Comparison of ENCODE assay signal across 29 cellular contexts in the genomic region with DNA sequence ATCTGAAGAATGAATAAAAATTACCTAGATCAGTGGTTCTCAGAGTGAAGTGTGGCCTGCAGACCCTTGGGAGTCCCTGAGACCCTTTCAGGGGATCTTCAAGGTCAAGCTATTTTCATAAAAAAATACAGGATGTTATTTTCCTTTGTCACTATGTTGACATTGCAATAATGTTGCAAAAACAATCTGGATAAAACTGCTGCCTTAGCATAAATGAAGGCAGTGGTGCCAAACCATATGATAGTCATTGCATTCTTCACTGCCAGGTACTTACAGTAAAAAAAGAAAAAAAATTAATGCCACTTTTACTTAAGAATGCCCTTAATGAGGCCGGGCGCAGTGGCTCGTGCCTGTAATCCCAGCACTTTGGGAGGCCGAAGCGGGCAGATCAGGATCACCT. TPM values are rescaled to one million over a fixed set of nuclear protein-coding genes. Genes with fewer than 3 reads are reported as not detected.
DNase-seq lines count a peak whose midpoint lies in the region; ATAC-seq, FAIRE-seq and TF ChIP-seq lines count a peak whose summit lies in the region.
"Had no signal": no experiment of that assay in that cellular context is flagged by ENCODE, and none has a peak within 500 bp of the region (broad histone marks: within the 10 kb centered on the region; RNA-seq: fewer than 3 reads in every experiment).

No MANE protein-coding gene starts in this region.

- TF ChIP-seq EP300 in H1 (IDR thresholded peaks at IDR 0.05; ENCODE audit: borderline replicate concordance in 1 of 2, low read depth in 2 of 2, low read length in 2 of 2) = no peak

- H3K9ac ChIP-seq in IMR-90 (ENCODE audit: low read depth, low read length) = no peak overlapping the region
- H3K9ac ChIP-seq in H1 (replicated peaks in 1 of 4; ENCODE audit: extremely low read depth in 1 of 4, low read depth in 3 of 4, low read length in 3 of 4) = no peak overlapping the region
- H3K9ac ChIP-seq: GM23248 had no signal

- H3K4me2 ChIP-seq in IMR-90 (ENCODE audit: low read depth, low read length) = no peak overlapping the region
- 0 out of 4 replicates have a peak overlapping the region, but pooled peaks have one; percentile 4 to 6 for H3K4me2 ChIP-seq in H1 (ENCODE audit: insufficient read depth in 1 of 2, low read depth in 2 of 2, low read length in 2 of 2)

- H2AFZ ChIP-seq in IMR-90 (replicated peaks; ENCODE audit: low read length, poor library complexity) (no peak overlapping the region), H1 (ENCODE audit: low read length) (no peak overlapping the region; the same call in 1 of the 2 replicates)
- H2AFZ ChIP-seq: GM23248 had no signal

- no peak overlapping the region for H3K27ac Mint-ChIP-seq in natural killer cell treated with Interleukin-12 subunit alpha and Interleukin-12 subunit beta and Interleukin-15 and Interleukin-18, amount 100 ng/mL, for 72 hours
- H3K27ac Mint-ChIP-seq in natural killer cell = no peak overlapping the region
- H3K27ac Mint-ChIP-seq: nephron progenitor cell, progenitor cell of endocrine pancreas had no signal

- no peaks in the 10 kb centered on the region for H3K23me2 ChIP-seq in H1 (ENCODE audit: low read depth, low read length)

- no peak for ATAC-seq in natural killer cell treated with Interleukin-12 subunit alpha and Interleukin-12 subunit beta and Interleukin-15 and Interleukin-18, amount 100 ng/mL, for 72 hours
- ATAC-seq in natural killer cell (no peak), IMR-90 (ENCODE audit: low read depth) (no peak), HG03280 (IDR thresholded peaks at IDR 0.05; ENCODE audit: unreplicated experiment) (no peak)
- ATAC-seq: left lung; stimulated activated naive CD8-positive, alpha-beta T cell treated with anti-CD3 and anti-CD28 coated beads, Interleukin-15, amount 100 ng/mL, for 72 hours had no signal

- H4K8ac ChIP-seq in IMR-90 (ENCODE audit: low read depth in 2 of 2, low read length in 2 of 2) (no peak overlapping the region), H1 (ENCODE audit: extremely low read depth, insufficient read depth, low read length) (no peak overlapping the region)

- WGBS in IMR-90 (ENCODE audit: extremely low coverage in 2 of 2, insufficient read length in 1 of 2), 2 experiments = 90% methylated on average over 4 of the region's 5 CpGs; no CpG with 5 or more reads in 1 of the 2 experiments
- 97% methylated on average over 5 of the region's 5 CpGs; no CpG with 5 or more reads in 1 of the 2 experiments for WGBS in H1 (ENCODE audit: extremely low coverage in 1 of 2, insufficient coverage in 1 of 2, insufficient read length in 1 of 2, insufficient replicate concordance in 2 of 2, low coverage in 1 of 2, low lambda C conversion rate in 2 of 2, missing lambda C conversion rate in 1 of 2), 2 experiments
- 88 to 91% methylated on average over 5 of the region's 5 CpGs for WGBS in thyroid gland, 2 donors

- H2BK120ac ChIP-seq in IMR-90 (ENCODE audit: low read depth, low read length) (no peak overlapping the region), H1 (replicated peaks; ENCODE audit: low read depth, low read length) (no peak overlapping the region)

- POLR2A ChIA-PET in IMR-90 (lab: Charles Lee; ENCODE audit: unreplicated experiment) (no interaction called here), H1 (lab: Charles Lee; ENCODE audit: partially characterized antibody) (interaction anchor here (0.6 to 0.8 kb wide), 4 partner anchors 9 to 283 kb away, joined by 3 to 4 read pairs (median 3); partner anchors contain the start of gene GPR162)

- in situ Hi-C loops in IMR-90 (cut with MboI; ENCODE audit: low sequenced_read_pairs) = no loop called here

- H3K4me1 ChIP-seq in IMR-90 (ENCODE audit: control insufficient read depth, insufficient read depth, low read length) (peaks cover 13% of the 10 kb centered on the region), H1 (replicated peaks in 1 of 4; ENCODE audit: control insufficient read depth in 3 of 4, insufficient read depth in 4 of 4, low read length in 3 of 4) (peaks cover 4 to 10% (median 6%) of the 10 kb centered on the region in 4 experiments; a peak in 6 of 7 replicates), thyroid gland (no peaks in the 10 kb centered on the region)
- H3K4me1 ChIP-seq: sigmoid colon had no signal

- H3K79me2 ChIP-seq in H1 (ENCODE audit: control insufficient read depth in 1 of 2, insufficient read depth in 2 of 2, low read length in 2 of 2) = no peaks in the 10 kb centered on the region

- no peak overlapping the region for H2BK20ac ChIP-seq in IMR-90 (ENCODE audit: low read depth, low read length)
- H2BK20ac ChIP-seq in H1 (ENCODE audit: low read length) = no peak overlapping the region

- peaks cover 8% of the 10 kb centered on the region; the same call in 1 of the 2 replicates for H3K9me1 ChIP-seq in IMR-90 (ENCODE audit: insufficient read depth, low read length)

- H3K56ac ChIP-seq in IMR-90 (ENCODE audit: extremely low read depth, insufficient read depth, low read length) (no peak overlapping the region), H1 (replicated peaks; ENCODE audit: insufficient read length, low read depth, low read length) (no peak overlapping the region)

- no peak overlapping the region for H2AK5ac ChIP-seq in IMR-90 (ENCODE audit: low read depth, low read length)
- H2AK5ac ChIP-seq in H1 (ENCODE audit: low read depth, low read length) = no peak overlapping the region

- no TSS peak for BruUV-seq in IMR-90 (replicated peaks; lab: Mats Ljungman, UMichigan)

- no peak overlapping the region for H4K91ac ChIP-seq in IMR-90 (ENCODE audit: insufficient read depth, low read depth, low read length)
- H4K91ac ChIP-seq in H1 (replicated peaks; ENCODE audit: insufficient read length, low read length) = no peak overlapping the region

- H3K4me3 Mint-ChIP-seq in natural killer cell treated with Interleukin-12 subunit alpha and Interleukin-12 subunit beta and Interleukin-15 and Interleukin-18, amount 100 ng/mL, for 72 hours = no peak overlapping the region
- no peak overlapping the region for H3K4me3 Mint-ChIP-seq in natural killer cell
- H3K4me3 Mint-ChIP-seq: nephron progenitor cell had no signal

- H3K27me3 Mint-ChIP-seq in natural killer cell treated with Interleukin-12 subunit alpha and Interleukin-12 subunit beta and Interleukin-15 and Interleukin-18, amount 100 ng/mL, for 72 hours = peaks cover 13 to 16% of the 10 kb centered on the region in 2 donors
- H3K27me3 Mint-ChIP-seq in natural killer cell (ENCODE audit: low read depth in 2 of 2) = peaks cover 14 to 18% of the 10 kb centered on the region in 2 donors
- H3K27me3 Mint-ChIP-seq: activated naive CD8-positive, alpha-beta T cell had no signal

- no peak overlapping the region for H3K27ac ChIP-seq in IMR-90 (ENCODE audit: insufficient read depth, low read length)
- H3K27ac ChIP-seq in H1 (ENCODE audit: low read depth, low read length) = no peak overlapping the region
- H3K27ac ChIP-seq in thyroid gland = no peak overlapping the region
- H3K27ac ChIP-seq: cardiac muscle cell, GM23248, left lung, sigmoid colon, VCaP had no signal

- H3K79me1 ChIP-seq in IMR-90 (ENCODE audit: low read depth in 1 of 2, low read length in 2 of 2) (peaks cover 0 to 6% of the 10 kb centered on the region in 2 experiments; a peak in 2 of 4 replicates), H1 (ENCODE audit: low read depth, low read length) (no peaks in the 10 kb centered on the region)

- no peak for FAIRE-seq in H1 (lab: Jason Lieb, UNC)

- H3K14ac ChIP-seq in IMR-90 (replicated peaks; ENCODE audit: low read depth, low read length) = no peak overlapping the region
- H3K14ac ChIP-seq in H1 (ENCODE audit: insufficient read length) = no peak overlapping the region

- no peak overlapping the region for H3K4me3 ChIP-seq in IMR-90 (ENCODE audit: insufficient read depth, low read depth, low read length)
- H3K4me3 ChIP-seq in H1 (ENCODE audit: extremely low read depth in 1 of 4, insufficient read depth in 2 of 4, low read depth in 3 of 4, low read length in 4 of 4) = no peak overlapping the region; a peak in 1 of 8 replicates
- H3K4me3 ChIP-seq in thyroid gland (replicated peaks in 1 of 3) = no peak overlapping the region
- H3K4me3 ChIP-seq: cardiac muscle cell, GM23248, left lung, sigmoid colon, transverse colon had no signal

- H4K20me1 ChIP-seq in IMR-90 (ENCODE audit: insufficient read depth, low read length) (no peaks in the 10 kb centered on the region), H1 (replicated peaks in 1 of 2; ENCODE audit: control insufficient read depth in 1 of 2, insufficient read depth in 2 of 2, low read length in 2 of 2) (no peaks in the 10 kb centered on the region)

- TF ChIP-seq RAD21 in IMR-90 (IDR thresholded peaks at IDR 0.05; ENCODE audit: low read length) = no peak
- no peak for TF ChIP-seq RAD21 in H1 (IDR thresholded peaks at IDR 0.05 in 1 of 2, conservative IDR thresholded peaks at IDR 0.05 in 1 of 2; ENCODE audit: low read depth in 2 of 2, low read length in 2 of 2)

- H3K27me3 ChIP-seq in IMR-90 (ENCODE audit: control insufficient read depth, insufficient read depth, low read length) (no peaks in the 10 kb centered on the region), H1 (replicated peaks in 1 of 4; ENCODE audit: control insufficient read depth in 3 of 4, extremely low read depth in 1 of 4, insufficient read depth in 3 of 4, low read length in 3 of 4) (no peaks in the 10 kb centered on the region), thyroid gland (no peaks in the 10 kb centered on the region)
- H3K27me3 ChIP-seq: cardiac muscle cell, left lung, sigmoid colon, transverse colon had no signal

- peak; percentile 22 for DNase-seq in natural killer cell treated with Interleukin-12 subunit alpha and Interleukin-12 subunit beta and Interleukin-15 and Interleukin-18, amount 100 ng/mL, for 72 hours (ENCODE audit: low spot score)
- DNase-seq in natural killer cell = no peak
- DNase-seq in IMR-90 = no peak
- no peak for DNase-seq in H1 (ENCODE audit: low read depth in 1 of 2, low spot score in 2 of 2)
- no peak for DNase-seq in NCI-H526 (lab: John Stamatoyannopoulos, UW)
- DNase-seq in thyroid gland = no peak
- DNase-seq: activated CD4-positive, alpha-beta T cell treated with anti-CD3 and anti-CD28 coated beads, Interleukin-2, amount 50 U/mL, for 48 hours; aorta; cortex of kidney; DMS53; GF-D8; GM23248; hypothalamus; Karpas-422; left lung; NCI-H1694; NCI-H524 treated with DMSO at 0.1 percent for 48 hours; nephron progenitor cell; sigmoid colon; stimulated activated CD4-positive, alpha-beta T cell treated with anti-CD3 and anti-CD28 coated beads, Interleukin-15, amount 100 ng/mL, for 24 hours; stimulated activated naive CD8-positive, alpha-beta T cell treated with anti-CD3 and anti-CD28 coated beads, Interleukin-15, amount 100 ng/mL, for 72 hours; transverse colon had no signal

- no peak overlapping the region for H4K5ac ChIP-seq in IMR-90 (ENCODE audit: low read depth, low read length)
- no peak overlapping the region for H4K5ac ChIP-seq in H1 (ENCODE audit: insufficient read length, low read depth, low read length)

- intact Hi-C loops in natural killer cell (cut with micrococcal nuclease) = no loop called here
- intact Hi-C loops in IMR-90 (cut with micrococcal nuclease) = no loop called here
- intact Hi-C loops in thyroid gland (cut with DNase I) = no loop called here

- H3K18ac ChIP-seq in IMR-90 (ENCODE audit: low read depth, low read length) (no peak overlapping the region), H1 (ENCODE audit: extremely low read depth, low read length) (no peak overlapping the region)

- H3K36me3 ChIP-seq in IMR-90 (ENCODE audit: control insufficient read depth, insufficient read depth, low read length) (no peaks in the 10 kb centered on the region), H1 (ENCODE audit: control insufficient read depth in 2 of 4, insufficient read depth in 4 of 4, low read length in 3 of 4) (no peaks in the 10 kb centered on the region), thyroid gland (no peaks in the 10 kb centered on the region)
- H3K36me3 ChIP-seq: cardiac muscle cell, left lung, sigmoid colon, transverse colon had no signal

- H2BK12ac ChIP-seq in H1 (ENCODE audit: low read depth, low read length) = no peak overlapping the region

- no peaks in the 10 kb centered on the region for H3K36me3 Mint-ChIP-seq in natural killer cell treated with Interleukin-12 subunit alpha and Interleukin-12 subunit beta and Interleukin-15 and Interleukin-18, amount 100 ng/mL, for 72 hours
- H3K36me3 Mint-ChIP-seq in natural killer cell = no peaks in the 10 kb centered on the region
- H3K36me3 Mint-ChIP-seq: activated naive CD8-positive, alpha-beta T cell had no signal

- H3K23ac ChIP-seq in IMR-90 (ENCODE audit: low read depth, low read length) (no peak overlapping the region), H1 (ENCODE audit: insufficient read length) (no peak overlapping the region)

- H3K4ac ChIP-seq in IMR-90 (ENCODE audit: low read depth, low read length) = no peak overlapping the region
- no peak overlapping the region for H3K4ac ChIP-seq in H1 (replicated peaks; ENCODE audit: insufficient read length, low read depth, low read length)

- no peak overlapping the region for H2AK9ac ChIP-seq in IMR-90 (replicated peaks; ENCODE audit: low read depth, low read length, poor library complexity)

- H3K9me3 ChIP-seq in IMR-90 (ENCODE audit: control insufficient read depth, insufficient read depth, low read length) = no peaks in the 10 kb centered on the region
- no peaks in the 10 kb centered on the region for H3K9me3 ChIP-seq in H1 (ENCODE audit: insufficient read depth in 2 of 2, low read depth in 1 of 2, low read length in 1 of 2)
- no peaks in the 10 kb centered on the region for H3K9me3 ChIP-seq in thyroid gland
- H3K9me3 ChIP-seq: left lung, sigmoid colon, transverse colon had no signal

- CTCF ChIA-PET in IMR-90 (lab: Yijun Ruan, JAX) (interaction anchor here (0.8 kb wide), 1 partner anchor 34 kb away, joined by 3 read pairs; the partner anchor contains the start of gene MLF2), H1 (lab: Charles Lee; ENCODE audit: partially characterized antibody) (interaction anchor here (0.5 to 29.6 kb wide), 6 partner anchors 9 to 1162 kb away, joined by 3 to 532 read pairs (median 3); partner anchors contain the start of genes C1RL, GNB3, GPR162 and MLF2)

- H3K9me3 Mint-ChIP-seq in natural killer cell treated with Interleukin-12 subunit alpha and Interleukin-12 subunit beta and Interleukin-15 and Interleukin-18, amount 100 ng/mL, for 72 hours = no peaks in the 10 kb centered on the region
- no peaks in the 10 kb centered on the region for H3K9me3 Mint-ChIP-seq in natural killer cell
- H3K9me3 Mint-ChIP-seq: nephron progenitor cell; stimulated activated naive CD8-positive, alpha-beta T cell treated with anti-CD3 and anti-CD28 coated beads, Interleukin-15, amount 100 ng/mL, for 72 hours had no signal

- TF ChIP-seq POLR2A in IMR-90 (IDR thresholded peaks at IDR 0.05; ENCODE audit: low read depth, low read length) = no peak
- TF ChIP-seq POLR2A in H1 (IDR thresholded peaks at IDR 0.05; ENCODE audit: control extremely low read depth in 1 of 2, low read depth in 2 of 2, low read length in 2 of 2) = no peak
- TF ChIP-seq POLR2A in thyroid gland (IDR thresholded peaks at IDR 0.05) = no peak

- no peak overlapping the region for H2BK5ac ChIP-seq in IMR-90 (ENCODE audit: low read depth, low read length, poor library complexity, severe bottlenecking)
- no peak overlapping the region for H2BK5ac ChIP-seq in H1 (ENCODE audit: low read depth, low read length)

- dilution Hi-C loops in IMR-90 (cut with HindIII; ENCODE audit: low sequenced_read_pairs, unreplicated experiment) = no loop called here

- TF ChIP-seq CTCF in natural killer cell (IDR thresholded peaks at IDR 0.05) (no peak), IMR-90 (conservative IDR thresholded peaks at IDR 0.05; ENCODE audit: low read depth, low read length) (no peak), H1 (IDR thresholded peaks at IDR 0.05; ENCODE audit: control extremely low read depth in 1 of 3, insufficient read depth in 1 of 3, low read depth in 1 of 3, low read length in 3 of 3) (no peak), thyroid gland (IDR thresholded peaks at IDR 0.05) (no peak)

- H3K4me1 Mint-ChIP-seq in natural killer cell treated with Interleukin-12 subunit alpha and Interleukin-12 subunit beta and Interleukin-15 and Interleukin-18, amount 100 ng/mL, for 72 hours (ENCODE audit: low read depth in 2 of 2) = peaks cover 7 to 11% of the 10 kb centered on the region in 2 donors
- peaks cover 0 to 14% of the 10 kb centered on the region in 2 donors for H3K4me1 Mint-ChIP-seq in natural killer cell

- H2BK15ac ChIP-seq in IMR-90 (ENCODE audit: low read depth, low read length) (no peak overlapping the region), H1 (ENCODE audit: low read length) (no peak overlapping the region)

RNA-seq across cellular contexts. Expression of gene CD4, which starts 2.0 kb away (rescaled TPM):
- 1 to 10 TPM in 1 of 2 donors, under 1 TPM in 1; 0.43 to 5.4 TPM for total RNA-seq in natural killer cell treated with Interleukin-12 subunit alpha and Interleukin-12 subunit beta and Interleukin-15 and Interleukin-18, amount 100 ng/mL, for 72 hours
- total RNA-seq in natural killer cell (10 to 100 TPM in 1 of 3 donors, 1 to 10 TPM in 2; 8.5 to 10.1 (median 9.8) TPM), IMR-90 (2012; rRNA removed) (4.2 and 5.7 TPM in 2 replicates), thyroid gland (1 to 10 TPM; 3.5 to 8.1 (median 3.9) TPM)
- polyA plus RNA-seq in IMR-90 (2012; rRNA removed) (15.0 and 15.7 TPM in 2 replicates), H1 (2011; rRNA removed) (5.1 and 5.6 TPM in 2 replicates)
- 11.0 and 13.1 TPM in 2 replicates for polyA plus RNA-seq in IMR-90 (2012; cell fraction: cytosol; rRNA removed)
- polyA plus RNA-seq in IMR-90 (2012; cell fraction: nucleus; rRNA removed; ENCODE audit: low replicate concordance) = 10.0 and 11.9 TPM in 2 replicates
- 3.2 and 3.4 TPM in 2 replicates for total RNA-seq in H1 (2021; fragmentation: NEBNext Ultra II Directional; extraction: Animal tissue kit (Norgen Biotek cat#: 25700))
- polyA plus RNA-seq in H1 (2011; cell fraction: cytosol; rRNA removed) = 5.1 TPM
- polyA plus RNA-seq in H1 (2011; cell fraction: nucleus; rRNA removed) = 5.1 TPM
- polyA plus RNA-seq in H1 (2012, experiment 1 of 2) = 5.8 to 6.9 TPM (median 6.7 TPM) in 4 replicates
- polyA plus RNA-seq in H1 (2012, experiment 2 of 2) = 4.3 TPM
- 2.7 TPM for polyA plus RNA-seq in H1 (2013, experiment 1 of 2)
- 2.4 TPM for polyA plus RNA-seq in H1 (2013, experiment 2 of 2)
- 3.3 and 3.4 TPM in 2 replicates for polyA minus RNA-seq in H1 (2011; rRNA and poly(A)+ RNA removed)
- polyA minus RNA-seq in H1 (2011; cell fraction: cytosol; rRNA and poly(A)+ RNA removed) = 1.6 TPM
- 1.8 TPM for polyA minus RNA-seq in H1 (2011; cell fraction: nucleus; rRNA and poly(A)+ RNA removed)
- total RNA-seq: GM23248 had no signal
- polyA plus RNA-seq: GM23248 had no signal

RNA-seq across cellular contexts. Expression of gene LAG3, which starts 15.0 kb away (rescaled TPM):
- 100 to 1,000 TPM in 1 of 2 donors, 10 to 100 TPM in 1; 78.2 to 365 TPM for total RNA-seq in natural killer cell treated with Interleukin-12 subunit alpha and Interleukin-12 subunit beta and Interleukin-15 and Interleukin-18, amount 100 ng/mL, for 72 hours
- total RNA-seq in natural killer cell (1 to 10 TPM in 1 of 3 donors, under 1 TPM in 2; 0.36 to 7.6 (median 0.78) TPM), IMR-90 (2012; rRNA removed) (not detected in 2 replicates), thyroid gland (under 1 TPM in 1 of 4 donors, not detected in 3; 0.13 TPM)
- polyA plus RNA-seq in IMR-90 (2012; rRNA removed) (0.41 and 0.66 TPM in 2 replicates), H1 (2011; rRNA removed) (1.1 and 2.5 TPM in 2 replicates)
- 0.05 and 0.09 TPM in 2 replicates for polyA plus RNA-seq in IMR-90 (2012; cell fraction: cytosol; rRNA removed)
- 4.4 and 9.6 TPM in 2 replicates for polyA plus RNA-seq in IMR-90 (2012; cell fraction: nucleus; rRNA removed; ENCODE audit: low replicate concordance)
- total RNA-seq in H1 (2021; fragmentation: NEBNext Ultra II Directional; extraction: Animal tissue kit (Norgen Biotek cat#: 25700)) = 2.8 and 3.1 TPM in 2 replicates
- polyA plus RNA-seq in H1 (2011; cell fraction: cytosol; rRNA removed) = 1.2 TPM
- 6.1 TPM for polyA plus RNA-seq in H1 (2011; cell fraction: nucleus; rRNA removed)
- polyA plus RNA-seq in H1 (2012, experiment 1 of 2) = 1.7 to 3.0 TPM (median 2.8 TPM) in 4 replicates
- polyA plus RNA-seq in H1 (2012, experiment 2 of 2) = 1.4 TPM
- polyA plus RNA-seq in H1 (2013, experiment 1 of 2) = 1.7 TPM
- polyA plus RNA-seq in H1 (2013, experiment 2 of 2) = 1.8 TPM
- polyA minus RNA-seq in H1 (2011; rRNA and poly(A)+ RNA removed) = 0.29 and 0.47 TPM in 2 replicates
- 0.81 TPM for polyA minus RNA-seq in H1 (2011; cell fraction: cytosol; rRNA and poly(A)+ RNA removed)
- polyA minus RNA-seq in H1 (2011; cell fraction: nucleus; rRNA and poly(A)+ RNA removed) = 3.6 TPM
- total RNA-seq: GM23248, SK-MEL-5 had no signal
- polyA plus RNA-seq: cardiac muscle cell had no signal

RNA-seq across cellular contexts. Expression of gene PTMS, which starts 21.1 kb away (rescaled TPM):
- 10 to 100 TPM; 50.4 to 93.8 TPM for total RNA-seq in natural killer cell treated with Interleukin-12 subunit alpha and Interleukin-12 subunit beta and Interleukin-15 and Interleukin-18, amount 100 ng/mL, for 72 hours
- 10 to 100 TPM in 1 of 3 donors, 1 to 10 TPM in 2; 2.3 to 33.2 (median 2.8) TPM for total RNA-seq in natural killer cell
- total RNA-seq in IMR-90 (2012; rRNA removed) = 11.4 and 17.2 TPM in 2 replicates
- 275 and 288 TPM in 2 replicates for polyA plus RNA-seq in IMR-90 (2012; rRNA removed)
- polyA plus RNA-seq in IMR-90 (2012; cell fraction: cytosol; rRNA removed) = 442 and 548 TPM in 2 replicates
- 174 and 202 TPM in 2 replicates for polyA plus RNA-seq in IMR-90 (2012; cell fraction: nucleus; rRNA removed; ENCODE audit: low replicate concordance)
- total RNA-seq in H1 (2021; fragmentation: NEBNext Ultra II Directional; extraction: Animal tissue kit (Norgen Biotek cat#: 25700)) = 444 and 486 TPM in 2 replicates
- polyA plus RNA-seq in H1 (2011; rRNA removed) = 553 and 999 TPM in 2 replicates
- 441 TPM for polyA plus RNA-seq in H1 (2011; cell fraction: cytosol; rRNA removed)
- 217 TPM for polyA plus RNA-seq in H1 (2011; cell fraction: nucleus; rRNA removed)
- 329 to 587 TPM (median 502 TPM) in 4 replicates for polyA plus RNA-seq in H1 (2012, experiment 1 of 2)
- 566 TPM for polyA plus RNA-seq in H1 (2012, experiment 2 of 2)
- 523 TPM for polyA plus RNA-seq in H1 (2013, experiment 1 of 2)
- polyA plus RNA-seq in H1 (2013, experiment 2 of 2) = 513 TPM
- 35.2 and 58.0 TPM in 2 replicates for polyA minus RNA-seq in H1 (2011; rRNA and poly(A)+ RNA removed)
- polyA minus RNA-seq in H1 (2011; cell fraction: cytosol; rRNA and poly(A)+ RNA removed) = 109 TPM
- 72.4 TPM for polyA minus RNA-seq in H1 (2011; cell fraction: nucleus; rRNA and poly(A)+ RNA removed)
- total RNA-seq in thyroid gland = 100 to 1,000 TPM in 2 of 4 donors, 10 to 100 TPM in 2; 60.0 to 186 (median 103) TPM

RNA-seq across cellular contexts. Expression of gene GPR162, which starts 34.3 kb away (rescaled TPM):
- not detected for total RNA-seq in natural killer cell treated with Interleukin-12 subunit alpha and Interleukin-12 subunit beta and Interleukin-15 and Interleukin-18, amount 100 ng/mL, for 72 hours
- total RNA-seq in natural killer cell (1 to 10 TPM in 1 of 3 donors, under 1 TPM in 2; 0.39 to 2.1 (median 0.68) TPM), IMR-90 (2012; rRNA removed) (1.7 and 2.9 TPM in 2 replicates), thyroid gland (1 to 10 TPM in 1 of 4 donors, under 1 TPM in 3; 0.34 to 1.1 (median 0.56) TPM)
- polyA plus RNA-seq in IMR-90 (2012; rRNA removed) (6.0 and 7.8 TPM in 2 replicates), H1 (2011; rRNA removed) (7.3 and 9.5 TPM in 2 replicates)
- polyA plus RNA-seq in IMR-90 (2012; cell fraction: cytosol; rRNA removed) = 3.7 and 7.0 TPM in 2 replicates
- polyA plus RNA-seq in IMR-90 (2012; cell fraction: nucleus; rRNA removed; ENCODE audit: low replicate concordance) = 19.9 and 32.8 TPM in 2 replicates
- total RNA-seq in H1 (2021; fragmentation: NEBNext Ultra II Directional; extraction: Animal tissue kit (Norgen Biotek cat#: 25700)) = 8.6 and 8.8 TPM in 2 replicates
- polyA plus RNA-seq in H1 (2011; cell fraction: cytosol; rRNA removed) = 7.9 TPM
- polyA plus RNA-seq in H1 (2011; cell fraction: nucleus; rRNA removed) = 22.3 TPM
- polyA plus RNA-seq in H1 (2012, experiment 1 of 2) = 7.5 to 9.0 TPM (median 8.8 TPM) in 4 replicates
- 7.7 TPM for polyA plus RNA-seq in H1 (2012, experiment 2 of 2)
- polyA plus RNA-seq in H1 (2013, experiment 1 of 2) = 5.7 TPM
- polyA plus RNA-seq in H1 (2013, experiment 2 of 2) = 6.8 TPM
- 4.2 and 4.3 TPM in 2 replicates for polyA minus RNA-seq in H1 (2011; rRNA and poly(A)+ RNA removed)
- polyA minus RNA-seq in H1 (2011; cell fraction: cytosol; rRNA and poly(A)+ RNA removed) = 8.6 TPM
- 6.1 TPM for polyA minus RNA-seq in H1 (2011; cell fraction: nucleus; rRNA and poly(A)+ RNA removed)
- total RNA-seq: HT-29 had no signal

RNA-seq across cellular contexts. Expression of gene MLF2, which starts 34.4 kb away (rescaled TPM):
- total RNA-seq in natural killer cell treated with Interleukin-12 subunit alpha and Interleukin-12 subunit beta and Interleukin-15 and Interleukin-18, amount 100 ng/mL, for 72 hours = 100 to 1,000 TPM in 1 of 2 donors, 10 to 100 TPM in 1; 98.3 to 124 TPM
- total RNA-seq in natural killer cell (100 to 1,000 TPM; 114 to 117 (median 116) TPM), IMR-90 (2012; rRNA removed) (236 and 244 TPM in 2 replicates), thyroid gland (100 to 1,000 TPM; 110 to 253 (median 196) TPM)
- polyA plus RNA-seq in IMR-90 (2012; rRNA removed) (359 and 403 TPM in 2 replicates), H1 (2011; rRNA removed) (401 and 443 TPM in 2 replicates)
- 225 and 535 TPM in 2 replicates for polyA plus RNA-seq in IMR-90 (2012; cell fraction: cytosol; rRNA removed)
- polyA plus RNA-seq in IMR-90 (2012; cell fraction: nucleus; rRNA removed; ENCODE audit: low replicate concordance) = 257 and 322 TPM in 2 replicates
- total RNA-seq in H1 (2021; fragmentation: NEBNext Ultra II Directional; extraction: Animal tissue kit (Norgen Biotek cat#: 25700)) = 229 and 232 TPM in 2 replicates
- polyA plus RNA-seq in H1 (2011; cell fraction: cytosol; rRNA removed) = 319 TPM
- 252 TPM for polyA plus RNA-seq in H1 (2011; cell fraction: nucleus; rRNA removed)
- polyA plus RNA-seq in H1 (2012, experiment 1 of 2) = 240 to 272 TPM (median 254 TPM) in 4 replicates
- 291 TPM for polyA plus RNA-seq in H1 (2012, experiment 2 of 2)
- polyA plus RNA-seq in H1 (2013, experiment 1 of 2) = 162 TPM
- polyA plus RNA-seq in H1 (2013, experiment 2 of 2) = 175 TPM
- 311 and 327 TPM in 2 replicates for polyA minus RNA-seq in H1 (2011; rRNA and poly(A)+ RNA removed)
- 98.5 TPM for polyA minus RNA-seq in H1 (2011; cell fraction: cytosol; rRNA and poly(A)+ RNA removed)
- 106 TPM for polyA minus RNA-seq in H1 (2011; cell fraction: nucleus; rRNA and poly(A)+ RNA removed)

Comparison
In these comparisons a context has a peak if more than half of its experiments do, and no peak if none do; other contexts are left out.
1. RNA of gene LAG3, which starts 15.0 kb away (total RNA-seq): 78.2 to 365 TPM in natural killer cell treated with Interleukin-12 subunit alpha and Interleukin-12 subunit beta and Interleukin-15 and Interleukin-18, amount 100 ng/mL, for 72 hours; 2.8 to 3.1 TPM in H1, 0.36 to 7.6 TPM in natural killer cell, 0.13 TPM in thyroid gland and not detected in IMR-90; every median in the first group is over 4 times any median in the second.